In the genomic region with DNA sequence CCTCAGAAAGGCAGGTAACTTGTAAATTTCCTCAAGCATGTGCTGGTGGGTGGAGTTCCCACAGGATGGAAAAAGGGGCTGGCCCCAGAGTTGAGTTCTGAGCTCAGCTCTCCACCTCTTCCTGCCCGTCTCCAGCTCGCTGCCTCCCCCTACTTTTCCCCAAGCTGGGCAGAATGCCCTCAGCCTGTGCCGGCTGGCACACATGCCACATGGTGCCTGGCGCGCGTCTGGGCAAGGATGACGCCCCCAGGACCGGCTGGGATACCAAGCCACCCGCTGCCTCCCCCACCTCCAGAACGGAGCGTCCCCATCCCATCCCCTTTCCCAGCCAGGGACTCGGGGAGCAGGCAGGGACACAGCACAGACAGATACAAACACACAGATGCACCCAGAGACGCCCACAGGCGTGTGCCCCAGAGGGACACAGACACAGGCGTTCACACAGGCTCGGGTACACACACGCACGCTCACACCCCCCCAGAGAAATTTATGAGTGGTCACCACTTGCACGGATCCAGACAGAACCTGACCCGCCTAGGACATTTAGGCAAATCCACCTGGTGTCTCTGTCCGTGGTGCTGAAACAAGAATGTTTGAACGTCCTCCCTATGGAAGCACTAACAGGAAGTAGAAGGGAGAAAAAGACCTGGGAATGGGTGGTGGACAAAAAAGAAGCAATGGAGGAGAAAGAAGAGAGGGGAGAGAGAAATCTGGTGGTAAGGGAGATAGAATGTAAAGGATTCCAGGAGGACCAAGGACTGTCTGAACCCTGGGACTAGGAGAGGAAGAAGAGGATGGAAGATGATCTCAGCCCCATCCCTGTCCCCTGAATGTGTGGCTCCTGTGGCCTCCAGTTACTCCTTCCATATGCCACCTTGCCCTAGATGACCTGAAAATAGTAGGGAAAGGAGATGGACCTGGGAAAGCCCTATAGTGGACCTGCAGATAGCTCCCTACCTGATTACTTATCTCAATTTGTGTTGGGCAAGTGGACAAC, we compare ENCODE assay signal across 8 cellular contexts. TPM values are rescaled to one million over a fixed set of nuclear protein-coding genes. Genes with fewer than 3 reads are reported as not detected.
DNase-seq lines count a peak whose midpoint lies in the region; ATAC-seq and TF ChIP-seq lines count a peak whose summit lies in the region.

No MANE protein-coding gene starts in this region.

- H3K27ac ChIP-seq in IMR-90 (ENCODE audit: insufficient read depth, low read length): no peak overlapping the region

- no peak overlapping the region for H3K4me2 ChIP-seq in IMR-90 (ENCODE audit: low read depth, low read length)

- no peak overlapping the region for H3K14ac ChIP-seq in IMR-90 (replicated peaks; ENCODE audit: low read depth, low read length)

- H3K4me1 ChIP-seq in IMR-90 (ENCODE audit: control insufficient read depth, insufficient read depth, low read length): no peaks in the 10 kb centered on the region

- WGBS in IMR-90 (ENCODE audit: extremely low coverage in 2 of 2, insufficient read length in 1 of 2), 2 experiments: 8% methylated on average over 11 of the region's 22 CpGs; no CpG with 5 or more reads in 1 of the 2 experiments

- no peak for TF ChIP-seq CTCF in IMR-90 (conservative IDR thresholded peaks at IDR 0.05; ENCODE audit: low read depth, low read length)

- POLR2A ChIA-PET in IMR-90 (lab: Charles Lee; ENCODE audit: unreplicated experiment): no interaction called here

- H2BK20ac ChIP-seq in IMR-90 (ENCODE audit: low read depth, low read length): no peak overlapping the region

- H3K36me3 ChIP-seq in IMR-90 (ENCODE audit: control insufficient read depth, insufficient read depth, low read length): no peaks in the 10 kb centered on the region

- H3K56ac ChIP-seq in IMR-90 (ENCODE audit: extremely low read depth, insufficient read depth, low read length): no peak overlapping the region

- no peaks in the 10 kb centered on the region for H4K20me1 ChIP-seq in IMR-90 (ENCODE audit: insufficient read depth, low read length)

- H3K79me1 ChIP-seq in IMR-90 (ENCODE audit: low read depth in 1 of 2, low read length in 2 of 2): no peaks in the 10 kb centered on the region

- no peak overlapping the region for H2AFZ ChIP-seq in IMR-90 (replicated peaks; ENCODE audit: low read length, poor library complexity)

- no peak for ATAC-seq in IMR-90 (ENCODE audit: low read depth)
- no peak for ATAC-seq in GM18858 (IDR thresholded peaks at IDR 0.05; ENCODE audit: unreplicated experiment)

- H3K9ac ChIP-seq in IMR-90 (ENCODE audit: low read depth, low read length): no peak overlapping the region

- no peaks in the 10 kb centered on the region for H3K9me1 ChIP-seq in IMR-90 (ENCODE audit: insufficient read depth, low read length)

- no peak overlapping the region for H4K5ac ChIP-seq in IMR-90 (ENCODE audit: low read depth, low read length)

- H4K91ac ChIP-seq in IMR-90 (ENCODE audit: insufficient read depth, low read depth, low read length): no peak overlapping the region

- no peak overlapping the region for H2AK9ac ChIP-seq in IMR-90 (replicated peaks; ENCODE audit: low read depth, low read length, poor library complexity)

- H3K18ac ChIP-seq in IMR-90 (ENCODE audit: low read depth, low read length): no peak overlapping the region

- CTCF ChIA-PET in IMR-90 (lab: Yijun Ruan, JAX): no interaction called here

- DNase-seq in D341Med (ENCODE audit: low spot score) (peak; percentile 67), IMR-90 (peak; percentile 50), iris pigment epithelial cell (ENCODE audit: low read depth) (peak; percentile 26), DMS114 treated with DMSO at 0.1 percent for 48 hours (lab: John Stamatoyannopoulos, UW; ENCODE audit: unreplicated experiment) (no peak), pons (ENCODE audit: low spot score) (no peak), hepatic stellate cell (ENCODE audit: low spot score) (no peak)
- peak; percentile 25 for DNase-seq in activated CD4-positive, alpha-beta T cell treated with anti-CD3 and anti-CD28 coated beads, Interleukin-2, amount 50 U/mL, for 1 hour

- no peak overlapping the region for H3K23ac ChIP-seq in IMR-90 (ENCODE audit: low read depth, low read length)

- no peaks in the 10 kb centered on the region; the same call in 1 of the 2 replicates for H3K9me3 ChIP-seq in IMR-90 (ENCODE audit: control insufficient read depth, insufficient read depth, low read length)

- intact Hi-C loops in IMR-90 (cut with micrococcal nuclease): no loop called here

- H2AK5ac ChIP-seq in IMR-90 (ENCODE audit: low read depth, low read length): no peak overlapping the region

- H3K27me3 ChIP-seq in IMR-90 (ENCODE audit: control insufficient read depth, insufficient read depth, low read length): peaks cover 44% of the 10 kb centered on the region

- no TSS peak for BruUV-seq in IMR-90 (replicated peaks; lab: Mats Ljungman, UMichigan)

- no peak overlapping the region for H2BK5ac ChIP-seq in IMR-90 (ENCODE audit: low read depth, low read length, poor library complexity, severe bottlenecking)

- H4K8ac ChIP-seq in IMR-90 (ENCODE audit: low read depth in 2 of 2, low read length in 2 of 2): no peak overlapping the region

- no peak overlapping the region for H3K4me3 ChIP-seq in IMR-90 (ENCODE audit: insufficient read depth, low read depth, low read length)

- dilution Hi-C loops in IMR-90 (cut with HindIII; ENCODE audit: low sequenced_read_pairs, unreplicated experiment): no loop called here

- H3K4ac ChIP-seq in IMR-90 (ENCODE audit: low read depth, low read length): no peak overlapping the region

- H2BK15ac ChIP-seq in IMR-90 (ENCODE audit: low read depth, low read length): no peak overlapping the region

- no peak for TF ChIP-seq RAD21 in IMR-90 (IDR thresholded peaks at IDR 0.05; ENCODE audit: low read length)

- H2BK120ac ChIP-seq in IMR-90 (ENCODE audit: low read depth, low read length): no peak overlapping the region

- no peak for TF ChIP-seq POLR2A in IMR-90 (IDR thresholded peaks at IDR 0.05; ENCODE audit: low read depth, low read length)

- in situ Hi-C loops in IMR-90 (cut with MboI; ENCODE audit: low sequenced_read_pairs): no loop called here

TF ChIP-seq in IMR-90, 13 proteins besides CTCF, POLR2A, EP300 and RAD21:
- TF ChIP-seq MAFK (IDR thresholded peaks at IDR 0.05; ENCODE audit: low read depth, low read length): no peak
- TF ChIP-seq RCOR1 (IDR thresholded peaks at IDR 0.05; ENCODE audit: insufficient replicate concordance, low read length): no peak
- TF ChIP-seq, protein P1, sequence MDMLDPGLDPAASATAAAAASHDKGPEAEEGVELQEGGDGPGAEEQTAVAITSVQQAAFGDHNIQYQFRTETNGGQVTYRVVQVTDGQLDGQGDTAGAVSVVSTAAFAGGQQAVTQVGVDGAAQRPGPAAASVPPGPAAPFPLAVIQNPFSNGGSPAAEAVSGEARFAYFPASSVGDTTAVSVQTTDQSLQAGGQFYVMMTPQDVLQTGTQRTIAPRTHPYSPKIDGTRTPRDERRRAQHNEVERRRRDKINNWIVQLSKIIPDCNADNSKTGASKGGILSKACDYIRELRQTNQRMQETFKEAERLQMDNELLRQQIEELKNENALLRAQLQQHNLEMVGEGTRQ (IDR thresholded peaks at IDR 0.05; ENCODE audit: low read depth, low read length): no peak
- TF ChIP-seq BHLHE40 (IDR thresholded peaks at IDR 0.05; ENCODE audit: low read depth, low read length): no peak
- TF ChIP-seq SMC3 (IDR thresholded peaks at IDR 0.05; ENCODE audit: low read depth, low read length): no peak
- TF ChIP-seq MXI1 (IDR thresholded peaks at IDR 0.05; ENCODE audit: borderline replicate concordance, low read depth, low read length): no peak
- no peak for TF ChIP-seq CHD1 (IDR thresholded peaks at IDR 0.05; ENCODE audit: low read depth, low read length)
- TF ChIP-seq, protein P2, sequence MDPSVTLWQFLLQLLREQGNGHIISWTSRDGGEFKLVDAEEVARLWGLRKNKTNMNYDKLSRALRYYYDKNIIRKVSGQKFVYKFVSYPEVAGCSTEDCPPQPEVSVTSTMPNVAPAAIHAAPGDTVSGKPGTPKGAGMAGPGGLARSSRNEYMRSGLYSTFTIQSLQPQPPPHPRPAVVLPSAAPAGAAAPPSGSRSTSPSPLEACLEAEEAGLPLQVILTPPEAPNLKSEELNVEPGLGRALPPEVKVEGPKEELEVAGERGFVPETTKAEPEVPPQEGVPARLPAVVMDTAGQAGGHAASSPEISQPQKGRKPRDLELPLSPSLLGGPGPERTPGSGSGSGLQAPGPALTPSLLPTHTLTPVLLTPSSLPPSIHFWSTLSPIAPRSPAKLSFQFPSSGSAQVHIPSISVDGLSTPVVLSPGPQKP (IDR thresholded peaks at IDR 0.05; ENCODE audit: borderline replicate concordance, low read depth, low read length): no peak
- no peak for TF ChIP-seq CEBPB (IDR thresholded peaks at IDR 0.05; ENCODE audit: low read depth, low read length)
- TF ChIP-seq MAZ (IDR thresholded peaks at IDR 0.05; ENCODE audit: borderline replicate concordance, low read depth, low read length): no peak

RNA-seq across cellular contexts. Expression of a gene that starts 15.5 kb away (rescaled TPM):
- not detected in 2 replicates for total RNA-seq in IMR-90 (2012; rRNA removed)
- not detected in 2 replicates for polyA plus RNA-seq in IMR-90 (2012; rRNA removed)
- polyA plus RNA-seq in IMR-90 (2012; cell fraction: cytosol; rRNA removed): not detected in 2 replicates
- 0.03 TPM in 1 of 2 replicates, not detected in the other for polyA plus RNA-seq in IMR-90 (2012; cell fraction: nucleus; rRNA removed; ENCODE audit: low replicate concordance)

RNA-seq across cellular contexts. Expression of a gene that starts 34.5 kb away (rescaled TPM):
- total RNA-seq in IMR-90 (2012; rRNA removed): not detected in 2 replicates
- not detected in 2 replicates for polyA plus RNA-seq in IMR-90 (2012; rRNA removed)
- polyA plus RNA-seq in IMR-90 (2012; cell fraction: cytosol; rRNA removed): not detected in 2 replicates
- not detected in 2 replicates for polyA plus RNA-seq in IMR-90 (2012; cell fraction: nucleus; rRNA removed; ENCODE audit: low replicate concordance)

RNA-seq across cellular contexts. Expression of a gene that starts 44.7 kb away (rescaled TPM):
- total RNA-seq in IMR-90 (2012; rRNA removed): 8.1 and 8.6 TPM in 2 replicates
- polyA plus RNA-seq in IMR-90 (2012; rRNA removed): 50.4 and 69.2 TPM in 2 replicates
- 35.4 and 66.2 TPM in 2 replicates for polyA plus RNA-seq in IMR-90 (2012; cell fraction: cytosol; rRNA removed)
- polyA plus RNA-seq in IMR-90 (2012; cell fraction: nucleus; rRNA removed; ENCODE audit: low replicate concordance): 141 and 452 TPM in 2 replicates

Comparison
In these comparisons a context has a peak if more than half of its experiments do, and no peak if none do; other contexts are left out.
1. DNase-seq: peak in D341Med (single experiment), IMR-90 (single experiment), activated CD4-positive, alpha-beta T cell treated with anti-CD3 and anti-CD28 coated beads, Interleukin-2, amount 50 U/mL, for 1 hour (single experiment) and iris pigment epithelial cell (single experiment); none in DMS114 treated with DMSO at 0.1 percent for 48 hours (single experiment), pons (single experiment) and hepatic stellate cell (single experiment).